ENCODE assay signal across 1 cellular context in genomic region chr7:23299770-23300300, GRCh38.
TF ChIP-seq lines count a peak whose summit lies in the region.

No MANE protein-coding gene starts in this region.

TF ChIP-seq in H1, 55 proteins besides CTCF, POLR2A, EP300 and RAD21:
- TF ChIP-seq RFX5 (IDR thresholded peaks at IDR 0.05; ENCODE audit: borderline replicate concordance, low read depth, low read length): no peak
- no peak for TF ChIP-seq CBX8 (IDR thresholded peaks at IDR 0.05; ENCODE audit: borderline replicate concordance, low read depth, low read length)
- TF ChIP-seq GABPA (IDR thresholded peaks at IDR 0.05; ENCODE audit: borderline replicate concordance, insufficient read depth, low read length): no peak
- TF ChIP-seq SP1 (IDR thresholded peaks at IDR 0.05; ENCODE audit: low read depth, low read length): no peak
- no peak for TF ChIP-seq SUZ12 (IDR thresholded peaks at IDR 0.05; ENCODE audit: low read length)
- TF ChIP-seq BACH1 (IDR thresholded peaks at IDR 0.05; ENCODE audit: low read length): no peak
- no peak for TF ChIP-seq ATF3 (IDR thresholded peaks at IDR 0.05; ENCODE audit: insufficient read depth, low read depth, low read length)
- no peak for TF ChIP-seq RBBP5 (IDR thresholded peaks at IDR 0.05; ENCODE audit: borderline replicate concordance, low read depth, low read length)
- TF ChIP-seq YY1 (IDR thresholded peaks at IDR 0.05; ENCODE audit: low read depth, low read length): no peak
- no peak for TF ChIP-seq E2F6 (IDR thresholded peaks at IDR 0.05)
- TF ChIP-seq PHF8 (conservative IDR thresholded peaks at IDR 0.05; ENCODE audit: low read depth, low read length): no peak
